In the genomic region with DNA sequence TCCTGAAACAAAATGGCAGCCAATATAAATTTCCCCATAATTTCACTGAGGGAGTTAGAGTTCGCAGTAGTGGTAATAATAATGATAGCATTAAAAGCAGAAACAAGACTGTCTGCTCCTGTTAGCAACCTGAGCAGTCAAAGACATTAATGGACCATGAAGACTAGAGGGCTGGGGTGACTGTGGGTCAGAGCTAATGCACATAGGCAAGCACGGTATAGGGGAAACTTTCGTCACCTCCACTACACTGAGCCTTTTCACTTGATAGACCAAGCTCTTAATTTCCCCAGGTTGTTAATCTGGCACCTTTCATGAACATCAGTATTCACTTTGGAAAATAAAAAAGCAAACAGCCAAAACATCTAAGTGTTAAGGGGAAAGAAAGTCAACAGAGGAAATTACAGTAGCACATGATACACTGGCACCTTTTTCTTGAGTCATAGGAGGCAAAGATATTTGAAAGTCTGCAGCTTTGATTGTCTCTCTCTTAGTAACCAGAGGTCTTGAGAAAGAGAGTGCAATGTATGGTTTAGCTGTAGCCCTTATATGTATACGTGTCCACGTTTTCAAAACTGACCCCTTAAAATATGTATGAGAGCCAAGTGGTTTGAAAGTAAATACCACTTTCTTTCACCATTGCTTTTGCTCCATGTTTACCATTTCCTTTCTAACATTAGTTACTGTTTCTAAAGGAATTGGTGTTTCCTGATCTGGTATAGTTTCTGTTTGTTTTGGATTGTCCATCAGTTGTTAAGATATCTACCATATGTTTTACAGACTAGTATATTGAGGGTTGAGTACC, we compare ENCODE assay signal across 27 cellular contexts.
DNase-seq lines count a peak whose midpoint lies in the region; ATAC-seq and TF ChIP-seq lines count a peak whose summit lies in the region.
"Had no signal": no experiment of that assay in that cellular context is flagged by ENCODE, and none has a peak within 500 bp of the region (broad histone marks: within the 10 kb centered on the region; RNA-seq: fewer than 3 reads in every experiment).

No MANE protein-coding gene starts in this region.

- CTCF ChIA-PET in PC-3 (lab: Charles Lee), result no interaction called here

- H3K36me3 ChIP-seq in heart left ventricle (no peaks in the 10 kb centered on the region), aorta (ENCODE audit: control insufficient read depth in 1 of 2, insufficient read depth in 2 of 2, low read length in 1 of 2) (no peaks in the 10 kb centered on the region), PC-3 (ENCODE audit: low read depth, low read length) (peaks cover 3% of the 10 kb centered on the region; the same call in 1 of the 2 replicates)
- H3K36me3 ChIP-seq: brain microvascular endothelial cell, colonic mucosa, right lobe of liver, transverse colon had no signal

- H3K27me3 ChIP-seq in heart left ventricle (no peaks in the 10 kb centered on the region), aorta (ENCODE audit: control insufficient read depth in 1 of 2, insufficient read depth in 2 of 2, low read length in 1 of 2) (no peaks in the 10 kb centered on the region), PC-3 (ENCODE audit: low read length) (no peaks in the 10 kb centered on the region)
- H3K27me3 ChIP-seq: brain microvascular endothelial cell, colonic mucosa, right lobe of liver, SJCRH30, transverse colon had no signal

- no peak overlapping the region for H3K4me2 ChIP-seq in PC-3 (ENCODE audit: low read length)

- no peaks in the 10 kb centered on the region for H3F3A ChIP-seq in PC-3 (ENCODE audit: low read length, unreplicated experiment)

- peaks cover 20% of the 10 kb centered on the region for H3K4me1 Mint-ChIP-seq in nephron progenitor cell

- H3K36me3 Mint-ChIP-seq in nephron progenitor cell (ENCODE audit: low read depth), result peaks cover 18% of the 10 kb centered on the region
- H3K36me3 Mint-ChIP-seq: naive B cell had no signal

- no peaks in the 10 kb centered on the region for H3K9me2 ChIP-seq in PC-3 (replicated peaks; ENCODE audit: low read length)

- peaks cover 10 to 58% (median 51%) of the 10 kb centered on the region in 12 donors for H3K4me1 ChIP-seq in heart left ventricle
- H3K4me1 ChIP-seq in aorta (ENCODE audit: control insufficient read depth in 1 of 2, insufficient read depth in 2 of 2, low read length in 2 of 2), result peaks cover 0 to 2% of the 10 kb centered on the region in 2 donors
- peaks cover 13% of the 10 kb centered on the region for H3K4me1 ChIP-seq in PC-3 (ENCODE audit: insufficient read depth, low read length)
- H3K4me1 ChIP-seq: right lobe of liver had no signal

- 64 to 75% (median 70%) methylated on average over 5 of the region's 5 CpGs for WGBS in heart left ventricle, 4 donors
- WGBS in aorta, 2 donors, result 59% methylated on average over 5 of the region's 5 CpGs

- no peak overlapping the region for H2AFZ ChIP-seq in PC-3 (ENCODE audit: low read length)
- H2AFZ ChIP-seq: GM23338 had no signal

- H3K9ac ChIP-seq in PC-3 (ENCODE audit: low read length), result no peak overlapping the region

- no peak for TF ChIP-seq POLR2A in heart left ventricle (IDR thresholded peaks at IDR 0.05)

- intact Hi-C loops in heart left ventricle (cut with DNase I) (loop anchor here in 8 of 10 donors (5.0 to 10.0 kb wide), 11 partner anchors 33 to 165 kb away; no protein-coding TSS in a partner anchor), left ventricle myocardium superior (cut with micrococcal nuclease) (no loop called here), aorta (cut with DNase I) (loop anchor here in 1 of 2 donors (5.0 kb wide), 1 partner anchor 42 kb away; no protein-coding TSS in a partner anchor), PC-3 (cut with micrococcal nuclease) (loop anchor here (5.0 kb wide), 1 partner anchor 152 kb away; no protein-coding TSS in a partner anchor)

- H3K4me3 ChIP-seq in heart left ventricle (no peak overlapping the region), aorta (ENCODE audit: low read length in 2 of 2) (no peak overlapping the region), PC-3 (ENCODE audit: low read length) (no peak overlapping the region)
- H3K4me3 ChIP-seq: colonic mucosa, GM23338, right lobe of liver, SJCRH30, transverse colon had no signal

- no peak for TF ChIP-seq CTCF in heart left ventricle (IDR thresholded peaks at IDR 0.05)
- TF ChIP-seq CTCF in nephron progenitor cell (IDR thresholded peaks at IDR 0.05), result no peak
- TF ChIP-seq CTCF in PC-3 (conservative IDR thresholded peaks at IDR 0.05; ENCODE audit: low read depth, low read length), result no peak

- no peaks in the 10 kb centered on the region for H3K27me3 Mint-ChIP-seq in nephron progenitor cell (ENCODE audit: low read depth, poor library complexity)
- H3K27me3 Mint-ChIP-seq: activated CD4-positive, alpha-beta memory T cell treated with anti-CD3 and anti-CD28 coated beads, Interleukin-2, amount 10 ng/mL, durations not matched to agents 7 days and 5 days; CD4-positive, alpha-beta memory T cell; naive B cell; stimulated activated naive CD8-positive, alpha-beta T cell treated with anti-CD3 and anti-CD28 coated beads, Interleukin-15, amount 100 ng/mL, for 72 hours had no signal

- H3K9me3 ChIP-seq in heart left ventricle (no peaks in the 10 kb centered on the region), aorta (ENCODE audit: control insufficient read depth, low read length) (no peaks in the 10 kb centered on the region), PC-3 (ENCODE audit: low read length) (no peaks in the 10 kb centered on the region)
- H3K9me3 ChIP-seq: colonic mucosa, right lobe of liver, SJCRH30, transverse colon had no signal

- H3K4me3 Mint-ChIP-seq in nephron progenitor cell, result no peak overlapping the region
- H3K4me3 Mint-ChIP-seq: activated CD4-positive, alpha-beta memory T cell treated with anti-CD3 and anti-CD28 coated beads, Interleukin-2, amount 10 ng/mL, durations not matched to agents 7 days and 5 days; CD4-positive, alpha-beta memory T cell; endodermal cell; GM23338; naive B cell; stimulated activated naive CD8-positive, alpha-beta T cell treated with anti-CD3 and anti-CD28 coated beads, Interleukin-15, amount 100 ng/mL, for 72 hours had no signal

- H3K79me2 ChIP-seq in PC-3 (ENCODE audit: low read length), result 0 out of 2 replicates have a peak, but pooled peaks cover under 1% of the 10 kb centered on the region

- peak overlapping the region in 9 of 12 donors; percentile 10 to 78 (median 56) for H3K27ac ChIP-seq in heart left ventricle
- H3K27ac ChIP-seq in aorta (ENCODE audit: low read depth in 1 of 2, low read length in 2 of 2), result peak overlapping the region; percentile 77 to 92
- H3K27ac ChIP-seq in PC-3 (ENCODE audit: low read length), result no peak overlapping the region
- H3K27ac ChIP-seq: brain microvascular endothelial cell, colonic mucosa, right lobe of liver, SJCRH30 had no signal

- POLR2A ChIA-PET in PC-3 (lab: Charles Lee; ENCODE audit: unreplicated experiment), result no interaction called here

- ATAC-seq in heart left ventricle (peak in 1 of 4 donors; percentile 21), left ventricle myocardium superior (no peak), aorta (ENCODE audit: low FRiP score) (no peak), PC-3 (no peak)
- ATAC-seq in stimulated activated naive CD8-positive, alpha-beta T cell treated with anti-CD3 and anti-CD28 coated beads, Interleukin-15, Interleukin-2, amounts not matched to agents 100 U/mL and 50 U/mL, for 24 hours, result no peak
- ATAC-seq: GM23338; right lobe of liver; stimulated activated naive CD8-positive, alpha-beta T cell treated with anti-CD3 and anti-CD28 coated beads, Interleukin-15, amount 100 ng/mL, for 72 hours had no signal

- H3K27ac Mint-ChIP-seq in nephron progenitor cell, result peak overlapping the region; percentile 54
- H3K27ac Mint-ChIP-seq: activated CD4-positive, alpha-beta memory T cell treated with anti-CD3 and anti-CD28 coated beads, Interleukin-2, amount 10 ng/mL, durations not matched to agents 7 days and 5 days; endodermal cell; GM23338 had no signal

- no TSS peak for BruUV-seq in PC-3 (replicated peaks; lab: Mats Ljungman, UMichigan)

- no peak for DNase-seq in heart left ventricle
- no peak for DNase-seq in left ventricle myocardium superior
- peak; percentile 71 for DNase-seq in dermis blood vessel endothelial cell
- DNase-seq in nephron progenitor cell, result peak; percentile 13
- no peak for DNase-seq in aorta
- DNase-seq in PC-3, result no peak
- no peak for DNase-seq in glomerular visceral epithelial cell (ENCODE audit: extremely low spot score)
- no peak for DNase-seq in stimulated activated naive CD8-positive, alpha-beta T cell treated with anti-CD3 and anti-CD28 coated beads, Interleukin-15, Interleukin-2, amounts not matched to agents 100 U/mL and 50 U/mL, for 24 hours
- DNase-seq: activated CD4-positive, alpha-beta memory T cell treated with anti-CD3 and anti-CD28 coated beads, Interleukin-2, amount 10 ng/mL, durations not matched to agents 7 days and 5 days; activated effector memory CD4-positive, alpha-beta T cell treated with Interleukin-2 at 50 U/mL for 16 hours; activated T-cell treated with anti-CD3 and anti-CD28 coated beads for 4 hours; AML-193; brain microvascular endothelial cell; CD4-positive, alpha-beta memory T cell; colonic mucosa; endodermal cell; KBM-7; kidney glomerular epithelial cell; mesendoderm; naive B cell; NCI-H1417 treated with DMSO at 0.1 percent for 48 hours; occipital lobe; right lobe of liver; SJCRH30; stimulated activated naive CD8-positive, alpha-beta T cell treated with anti-CD3 and anti-CD28 coated beads, Interleukin-15, amount 100 ng/mL, for 72 hours; transverse colon had no signal

- H3K9me3 Mint-ChIP-seq in nephron progenitor cell, result peaks cover 9% of the 10 kb centered on the region
- H3K9me3 Mint-ChIP-seq: CD4-positive, alpha-beta memory T cell; endodermal cell; GM23338; naive B cell; stimulated activated naive CD8-positive, alpha-beta T cell treated with anti-CD3 and anti-CD28 coated beads, Interleukin-15, amount 100 ng/mL, for 72 hours had no signal

- H4K20me1 ChIP-seq in PC-3 (ENCODE audit: low read length), result no peaks in the 10 kb centered on the region

Comparison
In these comparisons a context has a peak if more than half of its experiments do, and no peak if none do; other contexts are left out.
1. DNase-seq: peak in dermis blood vessel endothelial cell (single experiment) and nephron progenitor cell (single experiment); none in heart left ventricle (0 of 5), left ventricle myocardium superior (single experiment), aorta (0 of 2), PC-3 (single experiment), glomerular visceral epithelial cell (single experiment) and stimulated activated naive CD8-positive, alpha-beta T cell treated with anti-CD3 and anti-CD28 coated beads, Interleukin-15, Interleukin-2, amounts not matched to agents 100 U/mL and 50 U/mL, for 24 hours (single experiment).